In genomic region chr2:37376421-37377186, GRCh38 we compare ENCODE assay signal across 9 cellular contexts. TPM values are rescaled to one million over a fixed set of nuclear protein-coding genes. Genes with fewer than 3 reads are reported as not detected.
DNase-seq lines count a peak whose midpoint lies in the region; ATAC-seq and TF ChIP-seq lines count a peak whose summit lies in the region.
"Had no signal": no experiment of that assay in that cellular context is flagged by ENCODE, and none has a peak within 500 bp of the region (broad histone marks: within the 10 kb centered on the region; RNA-seq: fewer than 3 reads in every experiment).

No MANE protein-coding gene starts in this region.

- ATAC-seq in GM19468 (IDR thresholded peaks at IDR 0.05; ENCODE audit: extremely low read depth, unreplicated experiment) (peak; percentile 88), HG03439 (IDR thresholded peaks at IDR 0.05; ENCODE audit: unreplicated experiment) (peak; percentile 91), T-cell (replicated peaks in 1 of 4) (peak; percentile 73 to 91 (median 80)), foreskin keratinocyte (peak; percentile 89)

- peak overlapping the region; percentile 17 for H3K27ac ChIP-seq in foreskin keratinocyte

- CTCF ChIA-PET in T-cell (lab: Charles Lee) = interaction anchor here (0.6 to 1.6 kb wide), 7 partner anchors 19 to 501 kb away, joined by 3 to 4 read pairs (median 3); no protein-coding TSS in a partner anchor

- H3K4me1 Mint-ChIP-seq in T-cell (peaks cover 18 to 23% (median 20%) of the 10 kb centered on the region in 3 donors), type B pancreatic cell (ENCODE audit: unreplicated experiment) (peaks cover 13% of the 10 kb centered on the region)

- H3K36me3 Mint-ChIP-seq in T-cell = no peaks in the 10 kb centered on the region
- H3K36me3 Mint-ChIP-seq in type B pancreatic cell = no peaks in the 10 kb centered on the region

- no peaks in the 10 kb centered on the region for H3K27me3 ChIP-seq in foreskin keratinocyte

- H3K27me3 Mint-ChIP-seq in T-cell = peaks cover 38 to 44% of the 10 kb centered on the region in 2 donors
- peaks cover 5% of the 10 kb centered on the region for H3K27me3 Mint-ChIP-seq in type B pancreatic cell

- DNase-seq in GM04503 (ENCODE audit: low read depth) = peak; percentile 73
- DNase-seq in T-cell = peak in 12 of 34 experiments; percentile 5 to 31 (median 14)
- DNase-seq in foreskin keratinocyte = peak; percentile 63 to 81
- DNase-seq in type B pancreatic cell (ENCODE audit: extremely low spot score, unreplicated experiment) = no peak
- no peak for DNase-seq in NCI-H82 (lab: John Stamatoyannopoulos, UW)
- DNase-seq in effector CD4-positive, alpha-beta T cell = no peak

- POLR2A ChIA-PET in T-cell (lab: Charles Lee) = interaction anchor here in 1 of 2 donors (0.6 kb wide), 1 partner anchor 897 kb away, joined by 3 read pairs; no protein-coding TSS in a partner anchor

- TF ChIP-seq CTCF in foreskin keratinocyte (conservative IDR thresholded peaks at IDR 0.05) (no peak), type B pancreatic cell (conservative IDR thresholded peaks at IDR 0.05) (no peak)

- H3K4me3 Mint-ChIP-seq in T-cell (peak overlapping the region; percentile 29 to 56 (median 42)), type B pancreatic cell (no peak overlapping the region)

- H3K4me1 ChIP-seq in foreskin keratinocyte = peaks cover 19% of the 10 kb centered on the region

- H3K27ac Mint-ChIP-seq in T-cell (no peak overlapping the region), type B pancreatic cell (peak overlapping the region; percentile 71)

- H3K9me3 Mint-ChIP-seq in T-cell (no peaks in the 10 kb centered on the region), type B pancreatic cell (peaks cover 3% of the 10 kb centered on the region)

RNA-seq across cellular contexts. Expression of gene QPCT, which starts 32.2 kb away (rescaled TPM):
- total RNA-seq in T-cell = 1 to 10 TPM in 3 of 5 donors, not detected in 2; 1.1 to 3.1 (median 1.5) TPM
- total RNA-seq in foreskin keratinocyte = 5.9 and 6.6 TPM in 2 replicates
- polyA plus RNA-seq in foreskin keratinocyte = 4.0 and 6.4 TPM in 2 replicates
- 0.72 and 15.8 TPM in 2 replicates for total RNA-seq in type B pancreatic cell (ENCODE audit: low replicate concordance)
- total RNA-seq: T-helper 2 cell treated with Interferon-gamma antibody and Interleukin-4, amounts not matched to agents 100 ng/mL and 5 ng/mL, for 36 hours had no signal

RNA-seq across cellular contexts. Expression of gene PRKD3, which starts 52.0 kb away (rescaled TPM):
- 10 to 100 TPM; 30.6 to 45.5 (median 36.9) TPM for total RNA-seq in T-cell
- total RNA-seq in foreskin keratinocyte = 28.8 and 29.8 TPM in 2 replicates
- 5.6 and 7.1 TPM in 2 replicates for polyA plus RNA-seq in foreskin keratinocyte
- total RNA-seq in type B pancreatic cell (ENCODE audit: low replicate concordance) = 14.8 and 39.5 TPM in 2 replicates

Comparison
In these comparisons a context has a peak if more than half of its experiments do, and no peak if none do; other contexts are left out.
1. DNase-seq: peak in GM04503 (single experiment) and foreskin keratinocyte (2 of 2); none in type B pancreatic cell (single experiment), NCI-H82 (single experiment) and effector CD4-positive, alpha-beta T cell (single experiment).
2. Peak in every context shown above with its lines, with median percentiles within 50 percentile points of each other: ATAC-seq.